9 cellular contexts compared by ENCODE assay signal in the genomic region with DNA sequence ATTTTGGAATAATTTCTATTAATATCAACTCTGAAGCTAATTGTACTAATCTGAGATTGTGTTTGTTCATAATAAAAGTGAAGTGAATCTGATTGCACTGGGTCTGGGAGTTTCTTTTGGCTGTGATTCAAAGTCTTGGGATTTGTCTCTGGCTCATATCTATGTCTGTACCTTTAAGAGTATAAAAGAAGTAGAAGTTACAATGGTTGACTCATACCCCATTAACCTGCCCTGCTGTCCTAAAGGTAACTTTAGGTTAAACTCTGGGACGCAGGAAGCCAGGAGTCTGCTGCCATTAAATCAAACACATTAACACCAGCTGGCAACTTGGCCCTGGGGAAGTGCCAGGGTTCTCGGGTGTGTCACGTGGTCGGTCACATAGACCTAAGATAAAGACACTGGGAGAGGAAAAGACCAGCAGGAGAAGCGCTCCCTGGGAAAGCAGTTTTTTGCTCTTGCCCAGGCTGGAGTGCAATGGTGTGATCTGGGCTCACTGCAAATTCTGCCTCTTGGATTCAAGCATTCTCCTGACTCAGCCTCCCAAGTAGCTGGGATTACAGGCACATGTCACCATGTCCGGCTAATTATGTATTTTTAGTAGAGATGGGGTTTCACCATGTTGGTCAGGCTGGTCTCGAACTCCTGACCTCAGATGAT.
DNase-seq lines count a peak whose midpoint lies in the region; ATAC-seq, FAIRE-seq and TF ChIP-seq lines count a peak whose summit lies in the region.
"Had no signal": no experiment of that assay in that cellular context is flagged by ENCODE, and none has a peak within 500 bp of the region (broad histone marks: within the 10 kb centered on the region; RNA-seq: fewer than 3 reads in every experiment).

No MANE protein-coding gene starts in this region.

- peak; percentile 68 for FAIRE-seq in H54 (lab: Jason Lieb, UNC)

- DNase-seq in H54 (ENCODE audit: insufficient read length, low spot score) (no peak), NCI-H774 (lab: John Stamatoyannopoulos, UW) (peak; percentile 62), coronary artery (ENCODE audit: low spot score) (no peak), medulla oblongata (ENCODE audit: extremely low spot score) (peak; percentile 88)
- DNase-seq in activated effector memory CD4-positive, alpha-beta T cell treated with anti-CD3 and anti-CD28 coated beads, Interleukin-2, amount 50 U/mL, for 16 hours: no peak
- no peak for DNase-seq in stimulated activated CD4-positive, alpha-beta T cell treated with anti-CD3 and anti-CD28 coated beads, Interleukin-4, amount 100 ng/mL, for 4 hours
- DNase-seq in effector CD4-positive, alpha-beta T cell: no peak

- H3K27ac ChIP-seq in coronary artery: peak overlapping the region in 1 of 2 donors; percentile 20
- H3K27ac ChIP-seq: neutrophil had no signal

- H3K4me3 ChIP-seq in coronary artery: peak overlapping the region; percentile 3

- ATAC-seq in HG02610 (IDR thresholded peaks at IDR 0.05; ENCODE audit: unreplicated experiment): no peak

- no peak for TF ChIP-seq POLR2A in H54 (IDR thresholded peaks at IDR 0.05; ENCODE audit: low read depth, low read length)

- TF ChIP-seq CTCF in coronary artery (IDR thresholded peaks at IDR 0.05): no peak

Comparison
In these comparisons a context has a peak if more than half of its experiments do, and no peak if none do; other contexts are left out.
1. DNase-seq: peak in NCI-H774 (single experiment) and medulla oblongata (single experiment); none in H54 (single experiment), coronary artery (single experiment), activated effector memory CD4-positive, alpha-beta T cell treated with anti-CD3 and anti-CD28 coated beads, Interleukin-2, amount 50 U/mL, for 16 hours (single experiment), stimulated activated CD4-positive, alpha-beta T cell treated with anti-CD3 and anti-CD28 coated beads, Interleukin-4, amount 100 ng/mL, for 4 hours (0 of 2) and effector CD4-positive, alpha-beta T cell (single experiment).